In genomic region chr5:52776116-52776515, GRCh38 we compare ENCODE assay signal across 16 cellular contexts. TPM values are rescaled to one million over a fixed set of nuclear protein-coding genes. Genes with fewer than 3 reads are reported as not detected.
DNase-seq lines count a peak whose midpoint lies in the region; FAIRE-seq lines count a peak whose summit lies in the region.
"Had no signal": no experiment of that assay in that cellular context is flagged by ENCODE, and none has a peak within 500 bp of the region (broad histone marks: within the 10 kb centered on the region; RNA-seq: fewer than 3 reads in every experiment).

No MANE protein-coding gene starts in this region.

- H3K27ac Mint-ChIP-seq in T-helper 1 cell treated with Interleukin-12 subunit alpha and Interleukin-12 subunit beta and Interleukin-4 antibody, amounts not matched to agents 30 μg/mL and 1 μg/mL, for 36 hours, result peak overlapping the region; percentile 71
- H3K27ac Mint-ChIP-seq in activated naive CD8-positive, alpha-beta T cell, result peak overlapping the region; percentile 89

- H3K4me1 Mint-ChIP-seq in T-helper 1 cell treated with Interleukin-12 subunit alpha and Interleukin-12 subunit beta and Interleukin-4 antibody, amounts not matched to agents 30 μg/mL and 1 μg/mL, for 36 hours (ENCODE audit: low read depth), result peaks cover 39% of the 10 kb centered on the region
- peaks cover 53% of the 10 kb centered on the region for H3K4me1 Mint-ChIP-seq in activated naive CD8-positive, alpha-beta T cell (ENCODE audit: low read depth)

- H3K27me3 Mint-ChIP-seq in T-helper 1 cell treated with Interleukin-12 subunit alpha and Interleukin-12 subunit beta and Interleukin-4 antibody, amounts not matched to agents 30 μg/mL and 1 μg/mL, for 36 hours (ENCODE audit: low read depth), result peaks cover 6% of the 10 kb centered on the region
- H3K27me3 Mint-ChIP-seq in activated naive CD8-positive, alpha-beta T cell, result no peaks in the 10 kb centered on the region

- peaks cover 7% of the 10 kb centered on the region for H3K36me3 Mint-ChIP-seq in T-helper 1 cell treated with Interleukin-12 subunit alpha and Interleukin-12 subunit beta and Interleukin-4 antibody, amounts not matched to agents 30 μg/mL and 1 μg/mL, for 36 hours (ENCODE audit: low read depth)
- H3K36me3 Mint-ChIP-seq in activated naive CD8-positive, alpha-beta T cell, result peaks cover 2% of the 10 kb centered on the region

- no peaks in the 10 kb centered on the region for H3K27me3 ChIP-seq in H7 (ENCODE audit: control insufficient read depth, insufficient read depth, low read length)
- H3K27me3 ChIP-seq: adrenal gland had no signal

- H3K4me3 ChIP-seq in H7 (ENCODE audit: insufficient read depth, low read depth, low read length), result no peak overlapping the region
- H3K4me3 ChIP-seq: A549, adrenal gland had no signal

- no peaks in the 10 kb centered on the region for H3K36me3 ChIP-seq in H7 (replicated peaks; ENCODE audit: control insufficient read depth, insufficient read depth, low read length)
- H3K36me3 ChIP-seq: adrenal gland had no signal

- H3K9me3 Mint-ChIP-seq in T-helper 1 cell treated with Interleukin-12 subunit alpha and Interleukin-12 subunit beta and Interleukin-4 antibody, amounts not matched to agents 30 μg/mL and 1 μg/mL, for 36 hours, result no peaks in the 10 kb centered on the region
- no peaks in the 10 kb centered on the region for H3K9me3 Mint-ChIP-seq in activated naive CD8-positive, alpha-beta T cell (ENCODE audit: low read depth)

- peak overlapping the region; percentile 69 for H3K4me3 Mint-ChIP-seq in T-helper 1 cell treated with Interleukin-12 subunit alpha and Interleukin-12 subunit beta and Interleukin-4 antibody, amounts not matched to agents 30 μg/mL and 1 μg/mL, for 36 hours
- peak overlapping the region; percentile 58 for H3K4me3 Mint-ChIP-seq in activated naive CD8-positive, alpha-beta T cell

- no peak for FAIRE-seq in GM19239 (lab: Jason Lieb, UNC)
- FAIRE-seq: A549, RCC 7860 had no signal

- DNase-seq in activated CD4-positive, alpha-beta T cell treated with anti-CD3 and anti-CD28 coated beads for 4 hours, result peak; percentile 7 to 15
- DNase-seq in activated CD4-positive, alpha-beta T cell treated with anti-CD3 and anti-CD28 coated beads, Interleukin-2, amount 50 U/mL, for 48 hours, result no peak
- DNase-seq in stimulated activated CD8-positive, alpha-beta memory T cell treated with anti-CD3 and anti-CD28 coated beads, Interleukin-12 subunit alpha, Interleukin-12 subunit beta, amount 100 ng/mL, for 4 hours (ENCODE audit: low read depth), result peak; percentile 22
- DNase-seq in GM19239 (ENCODE audit: insufficient read length, low spot score), result no peak
- no peak for DNase-seq in NCI-H2171 treated with DMSO at 0.1 percent for 48 hours (lab: John Stamatoyannopoulos, UW)
- no peak for DNase-seq in H7
- DNase-seq: activated CD4-positive, CD25-positive, alpha-beta regulatory T cell treated with anti-CD3 and anti-CD28 coated beads, Interleukin-2, amount 50 U/mL, for 72 hours; adrenal gland; COR-L47; GDM1; NCI-H1930; NCI-H69 had no signal

RNA-seq across cellular contexts. Expression of gene ITGA1, which starts 11.6 kb away (rescaled TPM):
- total RNA-seq in H7 (2014; rRNA removed; shearing (Covaris generic)), result 1.00 and 2.6 TPM in 2 replicates

RNA-seq across cellular contexts. Expression of gene PELO, which starts 11.6 kb away (rescaled TPM):
- 27.1 and 27.6 TPM in 2 replicates for total RNA-seq in H7 (2014; rRNA removed; shearing (Covaris generic))

Comparison
In these comparisons a context has a peak if more than half of its experiments do, and no peak if none do; other contexts are left out.
1. DNase-seq: peak in activated CD4-positive, alpha-beta T cell treated with anti-CD3 and anti-CD28 coated beads for 4 hours (2 of 2) and stimulated activated CD8-positive, alpha-beta memory T cell treated with anti-CD3 and anti-CD28 coated beads, Interleukin-12 subunit alpha, Interleukin-12 subunit beta, amount 100 ng/mL, for 4 hours (single experiment); none in activated CD4-positive, alpha-beta T cell treated with anti-CD3 and anti-CD28 coated beads, Interleukin-2, amount 50 U/mL, for 48 hours (0 of 2), GM19239 (single experiment), NCI-H2171 treated with DMSO at 0.1 percent for 48 hours (single experiment) and H7 (single experiment).